Comparison of ENCODE assay signal across 1 cellular context in the genomic region with DNA sequence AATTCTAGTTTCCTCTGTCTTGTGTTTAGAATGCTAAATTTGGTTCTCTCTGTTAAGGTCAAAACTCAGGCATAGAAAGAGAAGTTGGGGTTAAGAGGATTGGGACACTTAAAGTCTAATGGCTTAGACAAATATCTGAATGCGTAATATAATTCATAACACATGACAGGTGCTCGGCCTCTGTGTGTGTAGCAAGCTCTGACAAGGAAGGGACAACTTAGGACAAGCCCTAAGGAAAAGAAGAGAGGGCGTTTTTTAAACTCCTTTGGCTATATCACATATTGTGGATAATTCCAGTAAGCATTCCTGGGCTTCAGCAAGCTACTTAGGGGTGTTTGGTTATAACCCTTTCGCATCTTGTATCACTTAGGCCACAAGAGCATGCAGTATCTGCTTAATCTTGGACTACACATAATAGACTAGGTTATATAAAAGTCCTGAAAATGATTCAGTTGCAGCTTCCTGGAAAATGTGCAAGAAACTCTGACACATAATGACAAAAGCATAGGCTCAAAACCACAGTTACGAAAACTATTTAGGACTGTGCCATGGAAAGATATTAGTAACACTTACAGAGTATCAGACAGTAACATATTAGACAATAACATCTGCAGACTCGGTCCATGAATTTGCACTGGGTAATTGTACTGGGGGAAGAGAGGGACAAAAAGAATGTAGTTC.
TF ChIP-seq lines count a peak whose summit lies in the region.

No MANE protein-coding gene starts in this region.

TF ChIP-seq in SK-N-SH, 30 proteins besides CTCF, POLR2A, EP300 and RAD21 (continued from another document):
- TF ChIP-seq USF1 (IDR thresholded peaks at IDR 0.05; ENCODE audit: borderline replicate concordance, low read depth) (no peak), RCOR1 (IDR thresholded peaks at IDR 0.05; ENCODE audit: low read length) (no peak), GABPA (IDR thresholded peaks at IDR 0.05; ENCODE audit: low read depth) (0 out of 2 replicates have a peak, but pooled peaks have one; percentile 31), RFX5 (IDR thresholded peaks at IDR 0.05; ENCODE audit: low read length) (no peak), MXI1 (IDR thresholded peaks at IDR 0.05; ENCODE audit: low read depth, low read length) (no peak), NFIC (IDR thresholded peaks at IDR 0.05; ENCODE audit: borderline replicate concordance) (peak; percentile 94), GATA2 (CRISPR knock-in tag; IDR thresholded peaks at IDR 0.05) (no peak), TAF1 (IDR thresholded peaks at IDR 0.05; ENCODE audit: borderline replicate concordance, low read depth, low read length) (0 out of 2 replicates have a peak, but pooled peaks have one; percentile 34), TCF12 (IDR thresholded peaks at IDR 0.05) (peak; percentile 97), FOXJ3 (CRISPR knock-in tag; IDR thresholded peaks at IDR 0.05) (no peak), JUND (IDR thresholded peaks at IDR 0.05) (peak; percentile 94), SIN3A (IDR thresholded peaks at IDR 0.05; ENCODE audit: borderline replicate concordance, low read depth, low read length) (0 out of 2 replicates have a peak, but pooled peaks have one; percentile 24), EZH2phosphoT487 (IDR thresholded peaks at IDR 0.05; ENCODE audit: borderline replicate concordance, low read depth) (no peak), MEF2A (IDR thresholded peaks at IDR 0.05; ENCODE audit: borderline replicate concordance, low read depth) (peak; percentile 84; the same call in 1 of the 2 replicates), MAX (IDR thresholded peaks at IDR 0.05; ENCODE audit: low read depth) (0 out of 2 replicates have a peak, but pooled peaks have one; percentile 19), YY1 (IDR thresholded peaks at IDR 0.05; ENCODE audit: low read depth) (no peak; the same call in 1 of the 2 replicates), RXRA (IDR thresholded peaks at IDR 0.05; ENCODE audit: borderline replicate concordance, low read depth) (peak; percentile 70; the same call in 1 of the 2 replicates), POLR2AphosphoS5 (IDR thresholded peaks at IDR 0.05; ENCODE audit: low read depth, low read length) (peak; percentile 73; the same call in 1 of the 2 replicates)
- TF ChIP-seq, protein P1, sequence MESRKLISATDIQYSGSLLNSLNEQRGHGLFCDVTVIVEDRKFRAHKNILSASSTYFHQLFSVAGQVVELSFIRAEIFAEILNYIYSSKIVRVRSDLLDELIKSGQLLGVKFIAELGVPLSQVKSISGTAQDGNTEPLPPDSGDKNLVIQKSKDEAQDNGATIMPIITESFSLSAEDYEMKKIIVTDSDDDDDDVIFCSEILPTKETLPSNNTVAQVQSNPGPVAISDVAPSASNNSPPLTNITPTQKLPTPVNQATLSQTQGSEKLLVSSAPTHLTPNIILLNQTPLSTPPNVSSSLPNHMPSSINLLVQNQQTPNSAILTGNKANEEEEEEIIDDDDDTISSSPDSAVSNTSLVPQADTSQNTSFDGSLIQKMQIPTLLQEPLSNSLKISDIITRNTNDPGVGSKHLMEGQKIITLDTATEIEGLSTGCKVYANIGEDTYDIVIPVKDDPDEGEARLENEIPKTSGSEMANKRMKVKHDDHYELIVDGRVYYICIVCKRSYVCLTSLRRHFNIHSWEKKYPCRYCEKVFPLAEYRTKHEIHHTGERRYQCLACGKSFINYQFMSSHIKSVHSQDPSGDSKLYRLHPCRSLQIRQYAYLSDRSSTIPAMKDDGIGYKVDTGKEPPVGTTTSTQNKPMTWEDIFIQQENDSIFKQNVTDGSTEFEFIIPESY (IDR thresholded peaks at IDR 0.05; ENCODE audit: borderline replicate concordance, low read depth) = peak; percentile 71; the same call in 1 of the 2 replicates
- TF ChIP-seq, protein P2, sequence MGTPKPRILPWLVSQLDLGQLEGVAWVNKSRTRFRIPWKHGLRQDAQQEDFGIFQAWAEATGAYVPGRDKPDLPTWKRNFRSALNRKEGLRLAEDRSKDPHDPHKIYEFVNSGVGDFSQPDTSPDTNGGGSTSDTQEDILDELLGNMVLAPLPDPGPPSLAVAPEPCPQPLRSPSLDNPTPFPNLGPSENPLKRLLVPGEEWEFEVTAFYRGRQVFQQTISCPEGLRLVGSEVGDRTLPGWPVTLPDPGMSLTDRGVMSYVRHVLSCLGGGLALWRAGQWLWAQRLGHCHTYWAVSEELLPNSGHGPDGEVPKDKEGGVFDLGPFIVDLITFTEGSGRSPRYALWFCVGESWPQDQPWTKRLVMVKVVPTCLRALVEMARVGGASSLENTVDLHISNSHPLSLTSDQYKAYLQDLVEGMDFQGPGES (IDR thresholded peaks at IDR 0.05; ENCODE audit: low read depth, low read length) = no peak
- TF ChIP-seq, protein P3, sequence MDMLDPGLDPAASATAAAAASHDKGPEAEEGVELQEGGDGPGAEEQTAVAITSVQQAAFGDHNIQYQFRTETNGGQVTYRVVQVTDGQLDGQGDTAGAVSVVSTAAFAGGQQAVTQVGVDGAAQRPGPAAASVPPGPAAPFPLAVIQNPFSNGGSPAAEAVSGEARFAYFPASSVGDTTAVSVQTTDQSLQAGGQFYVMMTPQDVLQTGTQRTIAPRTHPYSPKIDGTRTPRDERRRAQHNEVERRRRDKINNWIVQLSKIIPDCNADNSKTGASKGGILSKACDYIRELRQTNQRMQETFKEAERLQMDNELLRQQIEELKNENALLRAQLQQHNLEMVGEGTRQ (IDR thresholded peaks at IDR 0.05; ENCODE audit: borderline replicate concordance, low read depth, low read length) = no peak
- TF ChIP-seq, protein P4, sequence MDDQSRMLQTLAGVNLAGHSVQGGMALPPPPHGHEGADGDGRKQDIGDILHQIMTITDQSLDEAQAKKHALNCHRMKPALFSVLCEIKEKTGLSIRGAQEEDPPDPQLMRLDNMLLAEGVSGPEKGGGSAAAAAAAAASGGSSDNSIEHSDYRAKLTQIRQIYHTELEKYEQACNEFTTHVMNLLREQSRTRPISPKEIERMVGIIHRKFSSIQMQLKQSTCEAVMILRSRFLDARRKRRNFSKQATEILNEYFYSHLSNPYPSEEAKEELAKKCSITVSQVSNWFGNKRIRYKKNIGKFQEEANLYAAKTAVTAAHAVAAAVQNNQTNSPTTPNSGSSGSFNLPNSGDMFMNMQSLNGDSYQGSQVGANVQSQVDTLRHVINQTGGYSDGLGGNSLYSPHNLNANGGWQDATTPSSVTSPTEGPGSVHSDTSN (IDR thresholded peaks at IDR 0.05) = peak; percentile 87
